In the genomic region with DNA sequence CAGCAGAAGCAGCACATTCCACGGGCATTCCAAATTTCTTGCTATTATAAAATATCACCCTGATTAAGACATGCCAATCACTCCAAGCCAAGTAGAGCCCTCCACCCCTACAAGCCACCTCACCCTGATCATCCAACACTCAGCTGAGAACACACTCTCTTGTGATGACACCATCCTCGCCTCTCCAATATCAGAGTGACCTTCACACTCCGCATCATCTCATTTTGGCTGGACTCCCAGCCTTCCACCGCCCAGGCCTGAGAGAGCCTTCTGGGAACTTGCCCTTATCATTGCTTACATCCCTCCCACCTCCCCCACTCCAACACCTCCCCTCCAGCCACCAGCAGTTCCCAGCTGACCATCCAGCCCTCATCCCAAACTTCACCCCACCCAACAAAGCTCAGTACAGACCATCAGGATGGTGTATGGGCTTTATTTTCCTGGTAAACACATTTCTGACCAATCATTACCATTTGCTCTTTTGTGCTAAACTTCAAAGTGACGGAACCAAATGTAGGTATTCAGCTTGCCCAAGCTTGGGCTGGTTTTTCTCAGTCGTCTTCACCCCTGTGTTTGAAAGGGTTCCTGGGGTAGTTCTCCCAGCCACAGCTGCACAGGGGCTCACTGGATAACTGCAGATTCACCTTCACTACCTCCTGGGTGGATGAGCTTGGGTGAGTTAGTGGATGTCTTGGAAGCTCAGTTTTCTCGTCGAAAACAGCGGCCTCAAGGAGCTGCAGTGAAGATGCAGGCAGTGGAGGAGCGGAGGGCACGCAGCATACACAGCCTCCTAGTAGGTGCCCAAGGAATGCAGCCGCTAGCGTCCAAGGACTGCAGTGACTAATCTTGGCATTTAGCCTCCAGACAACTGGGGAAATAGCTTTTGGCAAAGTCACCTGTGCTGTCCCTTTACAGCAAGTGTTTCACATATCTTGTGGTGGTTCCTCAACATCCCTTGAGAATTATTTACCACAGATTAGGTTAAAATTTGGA, we compare ENCODE assay signal across 8 cellular contexts.
A peak's percentile ranks its signal among the peaks of the same experiment; 100 is the strongest.
DNase-seq lines count a peak whose midpoint lies in the region; ATAC-seq and TF ChIP-seq lines count a peak whose summit lies in the region.

No MANE protein-coding gene starts in this region.

- H3K9me3 ChIP-seq in SJCRH30 (replicated peaks) = no peaks in the 10 kb centered on the region
- H3K9me3 ChIP-seq in CD8-positive, alpha-beta T cell (ENCODE audit: low read length) = no peaks in the 10 kb centered on the region

- TF ChIP-seq CTCF in fibroblast of villous mesenchyme (IDR thresholded peaks at IDR 0.05; ENCODE audit: insufficient read depth, low read depth, low read length) = no peak
- no peak for TF ChIP-seq CTCF in CD8-positive, alpha-beta T cell (IDR thresholded peaks at IDR 0.05)

- no peaks in the 10 kb centered on the region for H3K36me3 ChIP-seq in SJCRH30
- H3K36me3 ChIP-seq in CD8-positive, alpha-beta T cell (ENCODE audit: insufficient read depth, low read length) = no peaks in the 10 kb centered on the region

- intact Hi-C loops in posterior vena cava (cut with DNase I) = no loop called here
- intact Hi-C loops in CD8-positive, alpha-beta T cell (cut with DNase I, micrococcal nuclease) = no loop called here

- DNase-seq in ELF-1 (ENCODE audit: low read depth, low spot score) = peak; percentile 43
- peak; percentile 66 to 70 for DNase-seq in SJCRH30
- peak; percentile 94 for DNase-seq in fibroblast of villous mesenchyme (ENCODE audit: low read depth)
- DNase-seq in posterior vena cava (ENCODE audit: low spot score) = peak; percentile 91
- DNase-seq in putamen (ENCODE audit: low spot score) = no peak
- no peak for DNase-seq in NCI-H2081 (lab: John Stamatoyannopoulos, UW)
- no peak for DNase-seq in CD8-positive, alpha-beta T cell

- no peaks in the 10 kb centered on the region for H3K36me3 Mint-ChIP-seq in CD8-positive, alpha-beta T cell

- H3K4me1 ChIP-seq in SJCRH30 = peaks cover 51% of the 10 kb centered on the region
- H3K4me1 ChIP-seq in CD8-positive, alpha-beta T cell (ENCODE audit: insufficient read depth, low read length) = peaks cover 19% of the 10 kb centered on the region

- H3K4me3 Mint-ChIP-seq in CD8-positive, alpha-beta T cell = no peak overlapping the region

- ATAC-seq in CD8-positive, alpha-beta T cell = no peak
- no peak for ATAC-seq in GM21723 (IDR thresholded peaks at IDR 0.05; ENCODE audit: unreplicated experiment)

- H3K27ac Mint-ChIP-seq in CD8-positive, alpha-beta T cell = no peak overlapping the region

- POLR2A ChIA-PET in CD8-positive, alpha-beta T cell (lab: Charles Lee) = no interaction called here

- peak overlapping the region; percentile 66 for H3K27ac ChIP-seq in SJCRH30
- H3K27ac ChIP-seq in CD8-positive, alpha-beta T cell (ENCODE audit: low read depth, low read length) = no peak overlapping the region

- H3K27me3 Mint-ChIP-seq in CD8-positive, alpha-beta T cell (ENCODE audit: low read depth) = no peaks in the 10 kb centered on the region

- H3K4me3 ChIP-seq in SJCRH30 (no peak overlapping the region), fibroblast of villous mesenchyme (ENCODE audit: low read depth, low read length) (no peak overlapping the region)
- no peak overlapping the region for H3K4me3 ChIP-seq in CD8-positive, alpha-beta T cell (ENCODE audit: low read depth, low read length)

- CTCF ChIA-PET in CD8-positive, alpha-beta T cell (lab: Charles Lee) = no interaction called here

- H3K27me3 ChIP-seq in SJCRH30 = no peaks in the 10 kb centered on the region
- no peaks in the 10 kb centered on the region for H3K27me3 ChIP-seq in CD8-positive, alpha-beta T cell (ENCODE audit: insufficient read depth, low read length)

- H3K9me3 Mint-ChIP-seq in CD8-positive, alpha-beta T cell = no peaks in the 10 kb centered on the region

- peaks cover 20% of the 10 kb centered on the region for H3K4me1 Mint-ChIP-seq in CD8-positive, alpha-beta T cell (ENCODE audit: low read depth)

Comparison
In these comparisons a context has a peak if more than half of its experiments do, and no peak if none do; other contexts are left out.
1. DNase-seq: peak in ELF-1 (single experiment), SJCRH30 (2 of 2), fibroblast of villous mesenchyme (single experiment) and posterior vena cava (single experiment); none in putamen (single experiment), NCI-H2081 (0 of 2) and CD8-positive, alpha-beta T cell (0 of 7).